In genomic region chr14:105071326-105071725, GRCh38 we compare ENCODE assay signal across 1 cellular context.
TF ChIP-seq lines count a peak whose summit lies in the region.

No MANE protein-coding gene starts in this region.

TF ChIP-seq in HEK293T, 16 proteins besides CTCF, POLR2A, EP300 and RAD21 (continued from another document):
- TF ChIP-seq, protein P1, sequence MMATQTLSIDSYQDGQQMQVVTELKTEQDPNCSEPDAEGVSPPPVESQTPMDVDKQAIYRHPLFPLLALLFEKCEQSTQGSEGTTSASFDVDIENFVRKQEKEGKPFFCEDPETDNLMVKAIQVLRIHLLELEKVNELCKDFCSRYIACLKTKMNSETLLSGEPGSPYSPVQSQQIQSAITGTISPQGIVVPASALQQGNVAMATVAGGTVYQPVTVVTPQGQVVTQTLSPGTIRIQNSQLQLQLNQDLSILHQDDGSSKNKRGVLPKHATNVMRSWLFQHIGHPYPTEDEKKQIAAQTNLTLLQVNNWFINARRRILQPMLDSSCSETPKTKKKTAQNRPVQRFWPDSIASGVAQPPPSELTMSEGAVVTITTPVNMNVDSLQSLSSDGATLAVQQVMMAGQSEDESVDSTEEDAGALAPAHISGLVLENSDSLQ (IDR thresholded peaks at IDR 0.05), result no peak
- TF ChIP-seq NFRKB (IDR thresholded peaks at IDR 0.05) (no peak), BHLHE40 (IDR thresholded peaks at IDR 0.05; ENCODE audit: borderline replicate concordance) (no peak), SP1 (IDR thresholded peaks at IDR 0.05) (no peak), ARNT (IDR thresholded peaks at IDR 0.05) (no peak), FOXA1 (IDR thresholded peaks at IDR 0.05) (no peak), L3MBTL2 (conservative IDR thresholded peaks at IDR 0.05) (no peak), ELF4 (IDR thresholded peaks at IDR 0.05) (no peak), HDGF (IDR thresholded peaks at IDR 0.05; ENCODE audit: borderline replicate concordance) (no peak), CTBP1 (IDR thresholded peaks at IDR 0.05; ENCODE audit: borderline replicate concordance) (no peak), LEF1 (IDR thresholded peaks at IDR 0.05; ENCODE audit: borderline replicate concordance) (no peak), FOXM1 (IDR thresholded peaks at IDR 0.05; ENCODE audit: borderline replicate concordance) (no peak)
